ENCODE assay signal across 11 cellular contexts in genomic region chr15:69758291-69758771, GRCh38.
DNase-seq lines count a peak whose midpoint lies in the region; ATAC-seq and TF ChIP-seq lines count a peak whose summit lies in the region.
"Had no signal": no experiment of that assay in that cellular context is flagged by ENCODE, and none has a peak within 500 bp of the region (broad histone marks: within the 10 kb centered on the region; RNA-seq: fewer than 3 reads in every experiment).

No MANE protein-coding gene starts in this region.

- H3F3A ChIP-seq in SK-N-SH (replicated peaks; ENCODE audit: insufficient read depth) = peaks cover 12% of the 10 kb centered on the region

- TF ChIP-seq POLR2A in Peyer's patch (IDR thresholded peaks at IDR 0.05) = no peak

- H3K27ac ChIP-seq in SK-N-SH (ENCODE audit: low read depth in 2 of 2, low read length in 1 of 2) = no peak overlapping the region
- no peak overlapping the region for H3K27ac ChIP-seq in fibroblast of lung (ENCODE audit: insufficient read depth, low read length)
- H3K27ac ChIP-seq in Peyer's patch = peak overlapping the region in 1 of 4 donors; percentile 48
- H3K27ac ChIP-seq: SK-N-MC had no signal

- H3K27me3 Mint-ChIP-seq in activated T-cell treated with anti-CD3 and anti-CD28 coated beads, Interleukin-2, amount 50 U/mL, for 4 hours (ENCODE audit: low read depth) = peaks cover under 1% of the 10 kb centered on the region

- H2AFZ ChIP-seq in SK-N-SH (ENCODE audit: low read depth) (no peak overlapping the region), fibroblast of lung (ENCODE audit: low read length) (no peak overlapping the region)

- WGBS in SK-N-SH (ENCODE audit: low lambda C conversion rate) = 84% methylated on average over 2 of the region's 2 CpGs

- no peaks in the 10 kb centered on the region for H3K9me2 ChIP-seq in SK-N-SH

- H3K4me2 ChIP-seq in SK-N-SH (no peak overlapping the region), fibroblast of lung (ENCODE audit: extremely low read depth, insufficient read depth, low read length) (no peak overlapping the region)

- H3K36me3 Mint-ChIP-seq in activated T-cell treated with anti-CD3 and anti-CD28 coated beads, Interleukin-2, amount 50 U/mL, for 4 hours (ENCODE audit: insufficient read depth) = peaks cover 5% of the 10 kb centered on the region

- H3K4me1 ChIP-seq in SK-N-SH (ENCODE audit: control insufficient read depth in 1 of 2, insufficient read depth in 2 of 2, low read depth in 1 of 2, low read length in 1 of 2) (peaks cover 5 to 8% of the 10 kb centered on the region in 2 experiments; a peak in 2 of 4 replicates), fibroblast of lung (ENCODE audit: control insufficient read depth, extremely low read depth, insufficient read depth, low read length) (no peaks in the 10 kb centered on the region), Peyer's patch (peaks cover 0 to 46% (median 22%) of the 10 kb centered on the region in 4 donors)

- CTCF ChIA-PET in SK-N-SH (lab: Yijun Ruan, JAX) = interaction anchor here (1.2 kb wide), 1 partner anchor 30 kb away, joined by 4 read pairs; no protein-coding TSS in a partner anchor

- no peaks in the 10 kb centered on the region for H3K27me3 ChIP-seq in SK-N-SH (ENCODE audit: insufficient read depth)
- H3K27me3 ChIP-seq in fibroblast of lung (ENCODE audit: control insufficient read depth, insufficient read depth, low read length) = no peaks in the 10 kb centered on the region
- no peaks in the 10 kb centered on the region for H3K27me3 ChIP-seq in Peyer's patch

- H3K4me1 Mint-ChIP-seq in activated T-cell treated with anti-CD3 and anti-CD28 coated beads, Interleukin-2, amount 50 U/mL, for 4 hours (ENCODE audit: low read depth) = peaks cover 96% of the 10 kb centered on the region

- POLR2A ChIA-PET in SK-N-SH (lab: Yijun Ruan, JAX) = no interaction called here

- TF ChIP-seq RAD21 in SK-N-SH (IDR thresholded peaks at IDR 0.05; ENCODE audit: low read length) = no peak

- H4K20me1 ChIP-seq in SK-N-SH (ENCODE audit: insufficient read depth) = no peaks in the 10 kb centered on the region
- no peaks in the 10 kb centered on the region for H4K20me1 ChIP-seq in fibroblast of lung (ENCODE audit: control insufficient read depth, extremely low read depth, insufficient read depth, low read length)

- H3K4me3 Mint-ChIP-seq in activated T-cell treated with anti-CD3 and anti-CD28 coated beads, Interleukin-2, amount 50 U/mL, for 4 hours = peak overlapping the region; percentile 55

- H3K36me3 ChIP-seq in SK-N-SH (replicated peaks in 1 of 2; ENCODE audit: control insufficient read depth in 1 of 2, insufficient read depth in 2 of 2, low read length in 1 of 2) (no peaks in the 10 kb centered on the region), fibroblast of lung (ENCODE audit: control insufficient read depth, insufficient read depth, low read length) (no peaks in the 10 kb centered on the region), Peyer's patch (no peaks in the 10 kb centered on the region)

- ATAC-seq in activated T-cell treated with anti-CD3 and anti-CD28 coated beads, Interleukin-2, amount 50 U/mL, for 4 hours = no peak
- ATAC-seq: HepG2 had no signal

- H3K9ac ChIP-seq in SK-N-SH = no peak overlapping the region
- H3K9ac ChIP-seq in fibroblast of lung (ENCODE audit: insufficient read depth, low read length) = no peak overlapping the region

- H3K4me3 ChIP-seq in SK-N-SH (ENCODE audit: low read depth in 2 of 2, low read length in 1 of 2) (no peak overlapping the region), fibroblast of lung (replicated peaks in 1 of 4; ENCODE audit: control extremely low read depth in 1 of 4, insufficient read depth in 1 of 4, low read depth in 3 of 4, low read length in 4 of 4) (no peak overlapping the region), Peyer's patch (no peak overlapping the region)
- H3K4me3 ChIP-seq: SK-N-MC had no signal

- TF ChIP-seq CTCF in SK-N-SH (IDR thresholded peaks at IDR 0.05) = no peak
- TF ChIP-seq CTCF in fibroblast of lung (conservative IDR thresholded peaks at IDR 0.05 in 1 of 2, IDR thresholded peaks at IDR 0.05 in 1 of 2; ENCODE audit: low read depth in 1 of 2, low read length in 2 of 2) = no peak
- no peak for TF ChIP-seq CTCF in Peyer's patch (IDR thresholded peaks at IDR 0.05)

- no peak for TF ChIP-seq EP300 in SK-N-SH (IDR thresholded peaks at IDR 0.05; ENCODE audit: borderline replicate concordance in 1 of 2, low read depth in 1 of 2, low read length in 1 of 2)

- no peak for DNase-seq in activated T-cell treated with anti-CD3 and anti-CD28 coated beads, Interleukin-2, amount 50 U/mL, for 4 hours
- no peak for DNase-seq in activated T-cell treated with anti-CD3 and anti-CD28 coated beads, Interleukin-2, amount 50 U/mL, for 48 hours
- DNase-seq in SK-N-SH = no peak
- DNase-seq in fibroblast of lung (ENCODE audit: low read depth in 2 of 2) = peak; percentile 71 to 87
- DNase-seq in stromal cell of bone marrow (ENCODE audit: low read depth) = peak; percentile 18
- no peak for DNase-seq in DMS153 treated with DMSO at 0.1 percent for 48 hours (lab: John Stamatoyannopoulos, UW; ENCODE audit: unreplicated experiment)
- DNase-seq in Peyer's patch = no peak
- no peak for DNase-seq in activated gamma-delta T cell (lab: John Stamatoyannopoulos, UW)
- DNase-seq: NCI-H345 had no signal

- H3K9me3 ChIP-seq in SK-N-SH = no peaks in the 10 kb centered on the region
- no peaks in the 10 kb centered on the region for H3K9me3 ChIP-seq in fibroblast of lung (ENCODE audit: control insufficient read depth, insufficient read depth, low read depth, low read length)
- H3K9me3 ChIP-seq in Peyer's patch = no peaks in the 10 kb centered on the region

- H3K79me2 ChIP-seq in SK-N-SH (ENCODE audit: insufficient read depth) (no peaks in the 10 kb centered on the region), fibroblast of lung (ENCODE audit: control insufficient read depth, insufficient read depth, low read length) (no peaks in the 10 kb centered on the region)

- H3K9me3 Mint-ChIP-seq in activated T-cell treated with anti-CD3 and anti-CD28 coated beads, Interleukin-2, amount 50 U/mL, for 4 hours = peaks cover 9% of the 10 kb centered on the region

TF ChIP-seq in SK-N-SH, 30 proteins besides CTCF, POLR2A, EP300 and RAD21 (continues in another document):
- peak; percentile 35 for TF ChIP-seq TCF12 (IDR thresholded peaks at IDR 0.05)
- no peak for TF ChIP-seq IRF3 (IDR thresholded peaks at IDR 0.05; ENCODE audit: low read depth, low read length)
- TF ChIP-seq FOSL2 (IDR thresholded peaks at IDR 0.05; ENCODE audit: borderline replicate concordance, low read depth) = no peak
- TF ChIP-seq NFIC (IDR thresholded peaks at IDR 0.05; ENCODE audit: borderline replicate concordance) = peak; percentile 35
- no peak for TF ChIP-seq CHD2 (IDR thresholded peaks at IDR 0.05; ENCODE audit: low read length, partially characterized antibody)
- TF ChIP-seq, protein P1, sequence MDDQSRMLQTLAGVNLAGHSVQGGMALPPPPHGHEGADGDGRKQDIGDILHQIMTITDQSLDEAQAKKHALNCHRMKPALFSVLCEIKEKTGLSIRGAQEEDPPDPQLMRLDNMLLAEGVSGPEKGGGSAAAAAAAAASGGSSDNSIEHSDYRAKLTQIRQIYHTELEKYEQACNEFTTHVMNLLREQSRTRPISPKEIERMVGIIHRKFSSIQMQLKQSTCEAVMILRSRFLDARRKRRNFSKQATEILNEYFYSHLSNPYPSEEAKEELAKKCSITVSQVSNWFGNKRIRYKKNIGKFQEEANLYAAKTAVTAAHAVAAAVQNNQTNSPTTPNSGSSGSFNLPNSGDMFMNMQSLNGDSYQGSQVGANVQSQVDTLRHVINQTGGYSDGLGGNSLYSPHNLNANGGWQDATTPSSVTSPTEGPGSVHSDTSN (IDR thresholded peaks at IDR 0.05) = peak; percentile 46
- TF ChIP-seq, protein P2, sequence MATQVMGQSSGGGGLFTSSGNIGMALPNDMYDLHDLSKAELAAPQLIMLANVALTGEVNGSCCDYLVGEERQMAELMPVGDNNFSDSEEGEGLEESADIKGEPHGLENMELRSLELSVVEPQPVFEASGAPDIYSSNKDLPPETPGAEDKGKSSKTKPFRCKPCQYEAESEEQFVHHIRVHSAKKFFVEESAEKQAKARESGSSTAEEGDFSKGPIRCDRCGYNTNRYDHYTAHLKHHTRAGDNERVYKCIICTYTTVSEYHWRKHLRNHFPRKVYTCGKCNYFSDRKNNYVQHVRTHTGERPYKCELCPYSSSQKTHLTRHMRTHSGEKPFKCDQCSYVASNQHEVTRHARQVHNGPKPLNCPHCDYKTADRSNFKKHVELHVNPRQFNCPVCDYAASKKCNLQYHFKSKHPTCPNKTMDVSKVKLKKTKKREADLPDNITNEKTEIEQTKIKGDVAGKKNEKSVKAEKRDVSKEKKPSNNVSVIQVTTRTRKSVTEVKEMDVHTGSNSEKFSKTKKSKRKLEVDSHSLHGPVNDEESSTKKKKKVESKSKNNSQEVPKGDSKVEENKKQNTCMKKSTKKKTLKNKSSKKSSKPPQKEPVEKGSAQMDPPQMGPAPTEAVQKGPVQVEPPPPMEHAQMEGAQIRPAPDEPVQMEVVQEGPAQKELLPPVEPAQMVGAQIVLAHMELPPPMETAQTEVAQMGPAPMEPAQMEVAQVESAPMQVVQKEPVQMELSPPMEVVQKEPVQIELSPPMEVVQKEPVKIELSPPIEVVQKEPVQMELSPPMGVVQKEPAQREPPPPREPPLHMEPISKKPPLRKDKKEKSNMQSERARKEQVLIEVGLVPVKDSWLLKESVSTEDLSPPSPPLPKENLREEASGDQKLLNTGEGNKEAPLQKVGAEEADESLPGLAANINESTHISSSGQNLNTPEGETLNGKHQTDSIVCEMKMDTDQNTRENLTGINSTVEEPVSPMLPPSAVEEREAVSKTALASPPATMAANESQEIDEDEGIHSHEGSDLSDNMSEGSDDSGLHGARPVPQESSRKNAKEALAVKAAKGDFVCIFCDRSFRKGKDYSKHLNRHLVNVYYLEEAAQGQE (IDR thresholded peaks at IDR 0.05; ENCODE audit: low read depth, low read length) = no peak
- no peak for TF ChIP-seq YY1 (IDR thresholded peaks at IDR 0.05; ENCODE audit: low read depth)

Comparison
In these comparisons a context has a peak if more than half of its experiments do, and no peak if none do; other contexts are left out.
1. DNase-seq: peak in fibroblast of lung (2 of 2) and stromal cell of bone marrow (single experiment); none in activated T-cell treated with anti-CD3 and anti-CD28 coated beads, Interleukin-2, amount 50 U/mL, for 4 hours (single experiment), activated T-cell treated with anti-CD3 and anti-CD28 coated beads, Interleukin-2, amount 50 U/mL, for 48 hours (0 of 2), SK-N-SH (single experiment), DMS153 treated with DMSO at 0.1 percent for 48 hours (single experiment), Peyer's patch (0 of 3) and activated gamma-delta T cell (single experiment).